ENCODE assay signal across 16 cellular contexts in the genomic region with DNA sequence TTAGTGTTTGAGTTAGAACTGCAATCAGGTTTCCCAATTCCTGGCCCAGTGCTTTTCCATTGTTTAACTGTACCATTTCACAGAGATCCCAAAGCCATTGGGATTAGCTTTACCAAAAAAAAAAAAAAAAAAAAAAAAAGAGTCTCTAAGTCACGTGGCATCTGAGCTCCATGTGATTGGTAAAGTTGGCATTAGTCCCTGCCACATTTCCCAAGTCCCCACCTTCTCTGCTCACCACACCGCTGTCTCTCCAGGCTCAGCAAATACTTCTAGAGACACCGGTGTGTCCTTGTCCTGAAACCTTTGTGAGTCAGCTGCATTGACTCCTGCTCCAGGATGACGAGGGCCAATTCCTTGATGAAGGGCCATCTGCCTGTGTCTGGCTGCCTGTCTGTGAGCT.
"Had no signal": no experiment of that assay in that cellular context is flagged by ENCODE, and none has a peak within 500 bp of the region (broad histone marks: within the 10 kb centered on the region; RNA-seq: fewer than 3 reads in every experiment).

No MANE protein-coding gene starts in this region.

- H3K36me3 ChIP-seq: cardiac muscle cell, gastroesophageal sphincter, pancreas, sigmoid colon, thyroid gland had no signal

- H3K9me3 ChIP-seq: pancreas, sigmoid colon, thyroid gland had no signal

- H3K4me1 ChIP-seq: gastroesophageal sphincter, pancreas, sigmoid colon, thyroid gland had no signal

- DNase-seq: activated CD4-positive, alpha-beta T cell treated with anti-CD3 and anti-CD28 coated beads for 1 hour; activated CD4-positive, alpha-beta T cell treated with anti-CD3 and anti-CD28 coated beads, Interleukin-2, amount 50 U/mL, for 4 hours; activated naive CD4-positive, alpha-beta T cell treated with anti-CD3 and anti-CD28 coated beads, Interleukin-2, amount 50 U/mL, for 16 hours; activated T-cell treated with anti-CD3 and anti-CD28 coated beads for 4 hours; dorsolateral prefrontal cortex; endodermal cell; midbrain; pancreas; sigmoid colon; stimulated activated CD4-positive, alpha-beta T cell treated with anti-CD3 and anti-CD28 coated beads, Interleukin-1b, Interleukin-23, amount 100 ng/mL, for 48 hours; T1000; thyroid gland had no signal

- H3K4me3 ChIP-seq: cardiac muscle cell, dorsolateral prefrontal cortex, gastroesophageal sphincter, pancreas, sigmoid colon, thyroid gland had no signal

- H3K27me3 ChIP-seq: dorsolateral prefrontal cortex, gastroesophageal sphincter, pancreas, sigmoid colon, thyroid gland had no signal

- H3K27ac ChIP-seq: cardiac muscle cell, gastroesophageal sphincter, pancreas, sigmoid colon, thyroid gland had no signal

- ATAC-seq: gastroesophageal sphincter; left lobe of liver; pancreas; stimulated activated effector memory CD8-positive, alpha-beta T cell treated with anti-CD3 and anti-CD28 coated beads, Interleukin-12 subunit alpha, Interleukin-12 subunit beta, amount 100 ng/mL, for 72 hours had no signal
